8 cellular contexts compared by ENCODE assay signal in genomic region chr12:93025145-93026103, GRCh38.
A peak's percentile ranks its signal among the peaks of the same experiment; 100 is the strongest.
DNase-seq lines count a peak whose midpoint lies in the region; ATAC-seq and TF ChIP-seq lines count a peak whose summit lies in the region.

No MANE protein-coding gene starts in this region.

- no peak for TF ChIP-seq CTCF in lower leg skin (IDR thresholded peaks at IDR 0.05)

- DNase-seq in GDM1 (lab: John Stamatoyannopoulos, UW) (peak; percentile 19), NCI-H1105 treated with DMSO at 0.1 percent for 48 hours (lab: John Stamatoyannopoulos, UW) (peak; percentile 53), amniotic stem cell (lab: John Stamatoyannopoulos, UW) (peak; percentile 0), left kidney (ENCODE audit: low read depth, low spot score) (peak; percentile 69), lower leg skin (ENCODE audit: low spot score in 2 of 2) (no peak)
- no peak for DNase-seq in central memory CD4-positive, alpha-beta T cell

- intact Hi-C loops in lower leg skin (cut with DNase I; ENCODE audit: low total_unique reads), result no loop called here

- TF ChIP-seq POLR2A in lower leg skin (IDR thresholded peaks at IDR 0.05), result no peak

- H3K4me3 ChIP-seq in lower leg skin (ENCODE audit: low read depth, poor library complexity, severe bottlenecking), result no peak overlapping the region

- ATAC-seq in GM21619 (IDR thresholded peaks at IDR 0.05; ENCODE audit: unreplicated experiment), result peak; percentile 73
- no peak for ATAC-seq in GM21723 (IDR thresholded peaks at IDR 0.05; ENCODE audit: unreplicated experiment)

- WGBS in lower leg skin, 2 donors, result 90 to 94% methylated on average over 6 of the region's 6 CpGs

Comparison
In these comparisons a context has a peak if more than half of its experiments do, and no peak if none do; other contexts are left out.
1. DNase-seq: peak in GDM1 (single experiment), NCI-H1105 treated with DMSO at 0.1 percent for 48 hours (single experiment), amniotic stem cell (single experiment) and left kidney (single experiment); none in lower leg skin (0 of 2) and central memory CD4-positive, alpha-beta T cell (single experiment).